Comparison of ENCODE assay signal across 8 cellular contexts in the genomic region with DNA sequence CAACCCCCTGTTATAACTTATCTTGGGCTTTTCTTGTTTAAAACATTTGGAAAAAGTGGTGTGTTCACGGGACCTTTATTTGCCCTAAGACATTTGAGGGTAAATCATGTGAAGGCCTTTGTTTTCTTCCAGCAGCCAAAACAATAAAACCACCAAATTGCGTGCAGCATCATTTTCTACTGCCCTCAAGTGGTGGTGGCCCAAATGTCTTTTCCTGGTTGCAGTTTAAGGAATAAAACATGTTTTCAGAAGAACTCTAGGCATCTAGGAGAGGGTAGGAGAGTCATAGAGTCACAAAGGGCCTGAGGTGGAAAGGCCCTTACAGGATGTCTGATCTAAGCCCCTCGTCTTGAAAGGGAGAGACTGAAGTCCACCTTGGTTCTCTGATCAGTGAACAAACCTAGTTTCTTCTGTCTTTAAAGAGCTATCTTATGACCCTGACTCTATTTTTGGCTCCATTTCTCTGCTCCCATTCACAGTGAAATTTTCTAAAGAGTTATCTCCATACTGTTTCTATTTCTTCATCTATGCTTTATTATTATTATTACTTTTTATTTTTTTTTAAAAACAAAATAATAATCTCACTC. TPM values are rescaled to one million over a fixed set of nuclear protein-coding genes. Genes with fewer than 3 reads are reported as not detected.
DNase-seq lines count a peak whose midpoint lies in the region; ATAC-seq and TF ChIP-seq lines count a peak whose summit lies in the region.

No MANE protein-coding gene starts in this region.

- in situ Hi-C loops in astrocyte of the cerebellum (cut with HindIII; ENCODE audit: low sequenced_read_pairs) = no loop called here

- H3K9me3 ChIP-seq in hepatocyte (ENCODE audit: low read depth) (no peaks in the 10 kb centered on the region), skeletal muscle satellite cell (replicated peaks; ENCODE audit: low read length) (no peaks in the 10 kb centered on the region)

- no peaks in the 10 kb centered on the region for H3K27me3 ChIP-seq in hepatocyte
- no peaks in the 10 kb centered on the region for H3K27me3 ChIP-seq in skeletal muscle satellite cell (ENCODE audit: control insufficient read depth, insufficient read depth, low read length)

- H4K20me1 ChIP-seq in hepatocyte (ENCODE audit: insufficient read depth, poor library complexity, severe bottlenecking) = no peaks in the 10 kb centered on the region

- TF ChIP-seq CTCF in astrocyte of the cerebellum (IDR thresholded peaks at IDR 0.05; ENCODE audit: low read depth, low read length, missing control alignments) (peak; percentile 82), hepatocyte (IDR thresholded peaks at IDR 0.05; ENCODE audit: poor library complexity) (peak; percentile 71)

- H3K4me2 ChIP-seq in hepatocyte (no peak overlapping the region), skeletal muscle satellite cell (ENCODE audit: low read length) (no peak overlapping the region)

- H3K9ac ChIP-seq in skeletal muscle satellite cell (ENCODE audit: low read depth, low read length) = peak overlapping the region; percentile 51

- no peaks in the 10 kb centered on the region for H3K9me2 ChIP-seq in hepatocyte (replicated peaks; ENCODE audit: insufficient read depth)

- no peaks in the 10 kb centered on the region for H3K79me2 ChIP-seq in hepatocyte

- H3K36me3 ChIP-seq in hepatocyte (replicated peaks; ENCODE audit: insufficient read depth, low read depth) (no peaks in the 10 kb centered on the region), skeletal muscle satellite cell (ENCODE audit: insufficient read depth, low read length) (no peaks in the 10 kb centered on the region)

- WGBS in hepatocyte (ENCODE audit: low lambda C conversion rate, missing lambda C conversion rate) = 25% methylated on average over 3 of the region's 3 CpGs

- CTCF ChIA-PET in HEK293T (lab: Yijun Ruan, JAX) = interaction anchor here (0.6 to 1.9 kb wide), 12 partner anchors 10 to 1262 kb away, joined by 3 to 15 read pairs (median 3); no protein-coding TSS in a partner anchor

- no peak overlapping the region for H2AFZ ChIP-seq in hepatocyte

- no peak overlapping the region for H3K4me3 ChIP-seq in astrocyte of the cerebellum (ENCODE audit: low read depth, low read length)
- no peak overlapping the region for H3K4me3 ChIP-seq in hepatocyte
- no peak overlapping the region for H3K4me3 ChIP-seq in skeletal muscle satellite cell (ENCODE audit: low read length)

- DNase-seq in DMS53 (lab: John Stamatoyannopoulos, UW) (peak; percentile 76), HEK293T (ENCODE audit: extremely low spot score) (peak; percentile 58), RKO (ENCODE audit: low spot score) (peak; percentile 72), astrocyte of the cerebellum (ENCODE audit: low read depth) (peak; percentile 59), hepatocyte (ENCODE audit: low spot score) (peak; percentile 53)
- DNase-seq in activated CD4-positive, CD25-positive, alpha-beta regulatory T cell treated with anti-CD3 and anti-CD28 coated beads, Interleukin-2, amount 50 U/mL, for 72 hours = no peak

- POLR2A ChIA-PET in HEK293T (lab: Yijun Ruan, JAX) = no interaction called here

- no peak overlapping the region for H3K27ac ChIP-seq in hepatocyte

- no peak for ATAC-seq in HG03025 (IDR thresholded peaks at IDR 0.05; ENCODE audit: low FRiP score, unreplicated experiment)

- H3K4me1 ChIP-seq in hepatocyte (ENCODE audit: insufficient read depth) (no peaks in the 10 kb centered on the region), skeletal muscle satellite cell (ENCODE audit: control insufficient read depth, insufficient read depth, low read length) (no peaks in the 10 kb centered on the region)

TF ChIP-seq in HEK293T, 16 proteins besides CTCF, POLR2A, EP300 and RAD21:
- TF ChIP-seq FOXK2 (IDR thresholded peaks at IDR 0.05) (no peak), FOXM1 (IDR thresholded peaks at IDR 0.05; ENCODE audit: borderline replicate concordance) (no peak), HDGF (IDR thresholded peaks at IDR 0.05; ENCODE audit: borderline replicate concordance) (no peak), L3MBTL2 (conservative IDR thresholded peaks at IDR 0.05) (no peak), SP1 (IDR thresholded peaks at IDR 0.05) (no peak), NFRKB (IDR thresholded peaks at IDR 0.05) (no peak), ZNF384 (IDR thresholded peaks at IDR 0.05) (no peak), LEF1 (IDR thresholded peaks at IDR 0.05; ENCODE audit: borderline replicate concordance) (no peak), ARNT (IDR thresholded peaks at IDR 0.05) (no peak)

RNA-seq across cellular contexts. Expression of gene EPS15, which starts 16.0 kb away (rescaled TPM):
- total RNA-seq in hepatocyte = 38.6 and 46.0 TPM in 2 replicates
- 14.9 and 15.6 TPM in 2 replicates for polyA plus RNA-seq in hepatocyte
- total RNA-seq in skeletal muscle satellite cell (2012; rRNA removed) = 43.9 and 59.3 TPM in 2 replicates
